ENCODE assay signal across 9 cellular contexts in the genomic region with DNA sequence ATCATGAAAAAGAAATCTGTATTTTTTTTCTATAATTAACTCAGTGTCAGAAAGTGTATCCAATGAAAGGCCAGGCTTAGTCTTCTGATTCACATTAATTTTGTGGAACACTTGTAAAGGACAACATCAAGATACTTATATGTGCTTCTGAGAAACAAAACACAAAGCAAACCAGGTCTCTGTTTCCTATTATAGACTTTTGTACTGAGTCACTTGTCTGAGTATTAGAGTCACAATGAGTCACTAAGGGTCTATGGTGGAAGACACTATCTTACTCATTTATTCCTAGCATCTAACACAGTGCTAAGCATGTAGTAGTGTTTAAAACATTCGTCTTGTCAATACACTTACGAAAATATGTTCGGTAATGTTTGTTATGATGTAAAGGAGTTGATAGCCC.
A peak's percentile ranks its signal among the peaks of the same experiment; 100 is the strongest.
DNase-seq lines count a peak whose midpoint lies in the region; ATAC-seq and TF ChIP-seq lines count a peak whose summit lies in the region.
"Had no signal": no experiment of that assay in that cellular context is flagged by ENCODE, and none has a peak within 500 bp of the region (broad histone marks: within the 10 kb centered on the region; RNA-seq: fewer than 3 reads in every experiment).

No MANE protein-coding gene starts in this region.

- H3K36me3 Mint-ChIP-seq in activated naive CD8-positive, alpha-beta T cell treated with anti-CD3 and anti-CD28 coated beads, Interleukin-2, amount 50 U/mL, for 24 hours (ENCODE audit: low read depth) = no peaks in the 10 kb centered on the region
- H3K36me3 Mint-ChIP-seq in activated naive CD8-positive, alpha-beta T cell treated with anti-CD3 and anti-CD28 coated beads for 36 hours = no peaks in the 10 kb centered on the region
- H3K36me3 Mint-ChIP-seq in glutamatergic neuron (ENCODE audit: unreplicated experiment) = no peaks in the 10 kb centered on the region
- no peaks in the 10 kb centered on the region for H3K36me3 Mint-ChIP-seq in activated T-cell treated with anti-CD3 and anti-CD28 coated beads, Interleukin-2, amount 50 U/mL, for 24 hours (ENCODE audit: low read depth)

- ATAC-seq in activated naive CD8-positive, alpha-beta T cell treated with anti-CD3 and anti-CD28 coated beads, Interleukin-2, amount 50 U/mL, for 24 hours = peak; percentile 93
- peak; percentile 98 for ATAC-seq in HG02852 (IDR thresholded peaks at IDR 0.05; ENCODE audit: unreplicated experiment)
- no peak for ATAC-seq in GM21447 (IDR thresholded peaks at IDR 0.05; ENCODE audit: unreplicated experiment)

- no peaks in the 10 kb centered on the region for H3K36me3 ChIP-seq in adipocyte (ENCODE audit: control insufficient read depth, insufficient read depth, low read length, severe bottlenecking)
- H3K36me3 ChIP-seq: BLaER1 treated with 17β-estradiol and CSF1 and Interleukin-3, amounts not matched to agents 10 nM and 100 nM had no signal

- no peak for DNase-seq in activated naive CD8-positive, alpha-beta T cell treated with anti-CD3 and anti-CD28 coated beads, Interleukin-2, amount 50 U/mL, for 24 hours
- DNase-seq in activated naive CD8-positive, alpha-beta T cell treated with anti-CD3 and anti-CD28 coated beads for 36 hours = no peak
- DNase-seq in adipocyte (ENCODE audit: low read depth) = peak; percentile 50
- DNase-seq in CD1c-positive myeloid dendritic cell (ENCODE audit: extremely low spot score) = no peak
- DNase-seq in glutamatergic neuron = no peak
- no peak for DNase-seq in activated T-cell treated with anti-CD3 and anti-CD28 coated beads, Interleukin-2, amount 50 U/mL, for 24 hours

- no peaks in the 10 kb centered on the region for H3K9me3 Mint-ChIP-seq in activated naive CD8-positive, alpha-beta T cell treated with anti-CD3 and anti-CD28 coated beads, Interleukin-2, amount 50 U/mL, for 24 hours
- H3K9me3 Mint-ChIP-seq in activated naive CD8-positive, alpha-beta T cell treated with anti-CD3 and anti-CD28 coated beads for 36 hours = peaks cover 1% of the 10 kb centered on the region
- H3K9me3 Mint-ChIP-seq in glutamatergic neuron (ENCODE audit: unreplicated experiment) = no peaks in the 10 kb centered on the region
- peaks cover 3% of the 10 kb centered on the region for H3K9me3 Mint-ChIP-seq in activated T-cell treated with anti-CD3 and anti-CD28 coated beads, Interleukin-2, amount 50 U/mL, for 24 hours

- no peak overlapping the region for H3K4me3 Mint-ChIP-seq in activated naive CD8-positive, alpha-beta T cell treated with anti-CD3 and anti-CD28 coated beads, Interleukin-2, amount 50 U/mL, for 24 hours
- H3K4me3 Mint-ChIP-seq in activated naive CD8-positive, alpha-beta T cell treated with anti-CD3 and anti-CD28 coated beads for 36 hours = no peak overlapping the region
- H3K4me3 Mint-ChIP-seq in glutamatergic neuron (ENCODE audit: unreplicated experiment) = no peak overlapping the region
- no peak overlapping the region for H3K4me3 Mint-ChIP-seq in activated T-cell treated with anti-CD3 and anti-CD28 coated beads, Interleukin-2, amount 50 U/mL, for 24 hours

- no peak overlapping the region for H3K9ac ChIP-seq in adipocyte (ENCODE audit: low read length)
- H3K9ac ChIP-seq: BLaER1 treated with 17β-estradiol and CSF1 and Interleukin-3, amounts not matched to agents 10 nM and 100 nM had no signal

- H3K9me3 ChIP-seq in adipocyte (ENCODE audit: control insufficient read depth, low read length) = no peaks in the 10 kb centered on the region
- H3K9me3 ChIP-seq: BLaER1 treated with 17β-estradiol and CSF1 and Interleukin-3, amounts not matched to agents 10 nM and 100 nM had no signal

- H3K4me3 ChIP-seq in adipocyte (ENCODE audit: low read length) = peak overlapping the region; percentile 40
- H3K4me3 ChIP-seq: BLaER1 treated with 17β-estradiol and CSF1 and Interleukin-3, amounts not matched to agents 10 nM and 100 nM had no signal

- H3K4me1 ChIP-seq in adipocyte (ENCODE audit: control insufficient read depth, insufficient read depth, low read length) = peaks cover 18% of the 10 kb centered on the region
- H3K4me1 ChIP-seq: BLaER1 treated with 17β-estradiol and CSF1 and Interleukin-3, amounts not matched to agents 10 nM and 100 nM had no signal

- peaks cover 6% of the 10 kb centered on the region for H3K4me1 Mint-ChIP-seq in activated naive CD8-positive, alpha-beta T cell treated with anti-CD3 and anti-CD28 coated beads, Interleukin-2, amount 50 U/mL, for 24 hours
- peaks cover 3% of the 10 kb centered on the region for H3K4me1 Mint-ChIP-seq in activated naive CD8-positive, alpha-beta T cell treated with anti-CD3 and anti-CD28 coated beads for 36 hours
- H3K4me1 Mint-ChIP-seq in glutamatergic neuron (ENCODE audit: low read depth, unreplicated experiment) = no peaks in the 10 kb centered on the region
- H3K4me1 Mint-ChIP-seq in activated T-cell treated with anti-CD3 and anti-CD28 coated beads, Interleukin-2, amount 50 U/mL, for 24 hours (ENCODE audit: low read depth) = peaks cover 6% of the 10 kb centered on the region

- peaks cover 5% of the 10 kb centered on the region for H3K27me3 Mint-ChIP-seq in activated naive CD8-positive, alpha-beta T cell treated with anti-CD3 and anti-CD28 coated beads, Interleukin-2, amount 50 U/mL, for 24 hours
- peaks cover 5% of the 10 kb centered on the region for H3K27me3 Mint-ChIP-seq in activated naive CD8-positive, alpha-beta T cell treated with anti-CD3 and anti-CD28 coated beads for 36 hours
- peaks cover 1% of the 10 kb centered on the region for H3K27me3 Mint-ChIP-seq in glutamatergic neuron (ENCODE audit: unreplicated experiment)
- H3K27me3 Mint-ChIP-seq in activated T-cell treated with anti-CD3 and anti-CD28 coated beads, Interleukin-2, amount 50 U/mL, for 24 hours = peaks cover 5% of the 10 kb centered on the region

- no peak overlapping the region for H3K27ac Mint-ChIP-seq in activated naive CD8-positive, alpha-beta T cell treated with anti-CD3 and anti-CD28 coated beads, Interleukin-2, amount 50 U/mL, for 24 hours
- H3K27ac Mint-ChIP-seq in activated naive CD8-positive, alpha-beta T cell treated with anti-CD3 and anti-CD28 coated beads for 36 hours = no peak overlapping the region
- no peak overlapping the region for H3K27ac Mint-ChIP-seq in glutamatergic neuron (ENCODE audit: unreplicated experiment)
- H3K27ac Mint-ChIP-seq in activated T-cell treated with anti-CD3 and anti-CD28 coated beads, Interleukin-2, amount 50 U/mL, for 24 hours = no peak overlapping the region

- no peaks in the 10 kb centered on the region for H3K27me3 ChIP-seq in adipocyte (replicated peaks; ENCODE audit: control insufficient read depth, insufficient read depth, low read length)
- H3K27me3 ChIP-seq: BLaER1 treated with 17β-estradiol and CSF1 and Interleukin-3, amounts not matched to agents 10 nM and 100 nM had no signal

- no peak for TF ChIP-seq CTCF in glutamatergic neuron (IDR thresholded peaks at IDR 0.05; ENCODE audit: partially characterized antibody, unreplicated experiment)
